Comparison of ENCODE assay signal across 12 cellular contexts in genomic region chr4:172998527-172999469, GRCh38.
DNase-seq lines count a peak whose midpoint lies in the region; ATAC-seq and TF ChIP-seq lines count a peak whose summit lies in the region.
"Had no signal": no experiment of that assay in that cellular context is flagged by ENCODE, and none has a peak within 500 bp of the region (broad histone marks: within the 10 kb centered on the region; RNA-seq: fewer than 3 reads in every experiment).

No MANE protein-coding gene starts in this region.

- H3K27ac ChIP-seq in KMS-11: no peak overlapping the region

- POLR2A ChIA-PET in WTC11 (lab: Charles Lee): no interaction called here
- POLR2A ChIA-PET in activated CD4-positive, alpha-beta T cell treated with anti-CD3 and anti-CD28 coated beads for 36 hours (lab: Charles Lee): no interaction called here

- no peaks in the 10 kb centered on the region for H3K79me2 ChIP-seq in KMS-11 (ENCODE audit: insufficient read depth, low read depth)

- no peak overlapping the region for H3K9ac ChIP-seq in KMS-11

- no peak overlapping the region for H3K27ac Mint-ChIP-seq in WTC11
- no peak overlapping the region for H3K27ac Mint-ChIP-seq in activated CD4-positive, alpha-beta T cell treated with anti-CD3 and anti-CD28 coated beads for 36 hours
- H3K27ac Mint-ChIP-seq: activated CD4-positive, alpha-beta memory T cell treated with anti-CD3 and anti-CD28 coated beads for 36 hours had no signal

- CTCF ChIA-PET in WTC11 (lab: Charles Lee): interaction anchor here (1.0 kb wide), 1 partner anchor 15 kb away, joined by 3 read pairs; no protein-coding TSS in a partner anchor
- CTCF ChIA-PET in activated CD4-positive, alpha-beta T cell treated with anti-CD3 and anti-CD28 coated beads for 36 hours (lab: Charles Lee): interaction anchor here (0.6 to 2.2 kb wide), 3 partner anchors 14 to 126 kb away, joined by 3 to 8 read pairs (median 3); no protein-coding TSS in a partner anchor

- peaks cover 5% of the 10 kb centered on the region for H3K4me1 Mint-ChIP-seq in WTC11
- peaks cover 9% of the 10 kb centered on the region for H3K4me1 Mint-ChIP-seq in activated CD4-positive, alpha-beta T cell treated with anti-CD3 and anti-CD28 coated beads for 36 hours

- H3K27me3 ChIP-seq in KMS-11 (ENCODE audit: insufficient read depth, low read depth) (no peaks in the 10 kb centered on the region), kidney epithelial cell (ENCODE audit: control insufficient read depth, insufficient read depth, low read length) (no peaks in the 10 kb centered on the region)

- H2AFZ ChIP-seq in KMS-11 (ENCODE audit: low read depth): no peak overlapping the region

- peak; percentile 74 for DNase-seq in CMK (ENCODE audit: low read depth)
- no peak for DNase-seq in WTC11 (ENCODE audit: low spot score)
- DNase-seq in kidney epithelial cell (ENCODE audit: low read depth): peak; percentile 72
- DNase-seq in HT-29 (ENCODE audit: low spot score): no peak
- DNase-seq in activated CD4-positive, alpha-beta T cell treated with anti-CD3 and anti-CD28 coated beads for 36 hours: no peak
- DNase-seq in RPMI8226: no peak
- DNase-seq: activated CD4-positive, alpha-beta memory T cell treated with anti-CD3 and anti-CD28 coated beads for 36 hours; effector memory CD4-positive, alpha-beta T cell; NCI-H446 treated with DMSO at 0.1 percent for 48 hours; stimulated activated CD8-positive, alpha-beta memory T cell treated with anti-CD3 and anti-CD28 coated beads, Interleukin-4, amount 100 ng/mL, for 48 hours had no signal

- peaks cover 3% of the 10 kb centered on the region; the same call in 1 of the 2 replicates for H3K27me3 Mint-ChIP-seq in WTC11 (ENCODE audit: low read depth)
- peaks cover 12% of the 10 kb centered on the region for H3K27me3 Mint-ChIP-seq in activated CD4-positive, alpha-beta T cell treated with anti-CD3 and anti-CD28 coated beads for 36 hours

- H3K4me3 ChIP-seq in KMS-11 (IDR thresholded peaks at IDR 0.05; ENCODE audit: insufficient read depth, low read depth, low read length) (no peak overlapping the region), kidney epithelial cell (ENCODE audit: low read depth, low read length) (no peak overlapping the region)

- H4K20me1 ChIP-seq in KMS-11 (ENCODE audit: insufficient read depth): no peaks in the 10 kb centered on the region

- no peak for TF ChIP-seq CTCF in KMS-11 (conservative IDR thresholded peaks at IDR 0.05; ENCODE audit: low read depth, low read length)
- no peak for TF ChIP-seq CTCF in WTC11 (IDR thresholded peaks at IDR 0.05)
- TF ChIP-seq CTCF in kidney epithelial cell (IDR thresholded peaks at IDR 0.05; ENCODE audit: insufficient read depth, low read length, poor library complexity, severe bottlenecking): no peak

- no peaks in the 10 kb centered on the region for H3K36me3 ChIP-seq in KMS-11 (ENCODE audit: insufficient read depth)
- H3K36me3 ChIP-seq in kidney epithelial cell (ENCODE audit: control insufficient read depth, insufficient read depth, low read length): no peaks in the 10 kb centered on the region

- ATAC-seq in WTC11: peak; percentile 48; the same call in 1 of the 2 replicates
- ATAC-seq in activated CD4-positive, CD25-positive, alpha-beta regulatory T cell treated with anti-CD3 and anti-CD28 coated beads, Interleukin-2, amount 50 U/mL, for 24 hours: no peak
- no peak for ATAC-seq in activated CD4-positive, alpha-beta T cell treated with anti-CD3 and anti-CD28 coated beads for 36 hours

- intact Hi-C loops in activated CD4-positive, alpha-beta T cell treated with anti-CD3 and anti-CD28 coated beads for 36 hours (cut with DNase I, micrococcal nuclease): no loop called here

- peaks cover 22% of the 10 kb centered on the region for H3K4me1 ChIP-seq in KMS-11 (ENCODE audit: low read depth, poor library complexity, severe bottlenecking)

- peak overlapping the region; percentile 5; the same call in 1 of the 2 replicates for H3K4me2 ChIP-seq in KMS-11

- H3K4me3 Mint-ChIP-seq in WTC11: no peak overlapping the region
- H3K4me3 Mint-ChIP-seq in activated CD4-positive, alpha-beta T cell treated with anti-CD3 and anti-CD28 coated beads for 36 hours: no peak overlapping the region
- H3K4me3 Mint-ChIP-seq: activated CD4-positive, alpha-beta memory T cell treated with anti-CD3 and anti-CD28 coated beads for 36 hours had no signal

- H3K36me3 Mint-ChIP-seq in WTC11: no peaks in the 10 kb centered on the region
- no peaks in the 10 kb centered on the region for H3K36me3 Mint-ChIP-seq in activated CD4-positive, alpha-beta T cell treated with anti-CD3 and anti-CD28 coated beads for 36 hours (ENCODE audit: low read depth)
- H3K36me3 Mint-ChIP-seq: activated CD4-positive, alpha-beta memory T cell treated with anti-CD3 and anti-CD28 coated beads for 36 hours had no signal

- no peaks in the 10 kb centered on the region for H3K9me3 Mint-ChIP-seq in WTC11
- no peaks in the 10 kb centered on the region for H3K9me3 Mint-ChIP-seq in activated CD4-positive, alpha-beta T cell treated with anti-CD3 and anti-CD28 coated beads for 36 hours (ENCODE audit: low read depth)
- H3K9me3 Mint-ChIP-seq: activated CD4-positive, alpha-beta memory T cell treated with anti-CD3 and anti-CD28 coated beads for 36 hours had no signal

TF ChIP-seq in WTC11, 78 proteins besides CTCF, POLR2A, EP300 and RAD21:
- TF ChIP-seq ZNF138 (CRISPR knock-in tag; conservative IDR thresholded peaks at IDR 0.05) (no peak), ZBTB43 (CRISPR knock-in tag; IDR thresholded peaks at IDR 0.05) (no peak), SMAD4 (CRISPR knock-in tag; IDR thresholded peaks at IDR 0.05) (no peak), E2F4 (CRISPR knock-in tag; IDR thresholded peaks at IDR 0.05; ENCODE audit: borderline replicate concordance, low read depth) (no peak), ZMAT4 (CRISPR knock-in tag; IDR thresholded peaks at IDR 0.05) (no peak)

Comparison
In these comparisons a context has a peak if more than half of its experiments do, and no peak if none do; other contexts are left out.
1. DNase-seq: peak in CMK (single experiment) and kidney epithelial cell (single experiment); none in WTC11 (single experiment), HT-29 (single experiment), activated CD4-positive, alpha-beta T cell treated with anti-CD3 and anti-CD28 coated beads for 36 hours (single experiment) and RPMI8226 (single experiment).